17 cellular contexts compared by ENCODE assay signal in genomic region chr1:94142022-94142421, GRCh38. TPM values are rescaled to one million over a fixed set of nuclear protein-coding genes. Genes with fewer than 3 reads are reported as not detected.
DNase-seq lines count a peak whose midpoint lies in the region; ATAC-seq and TF ChIP-seq lines count a peak whose summit lies in the region.
"Had no signal": no experiment of that assay in that cellular context is flagged by ENCODE, and none has a peak within 500 bp of the region (broad histone marks: within the 10 kb centered on the region; RNA-seq: fewer than 3 reads in every experiment).

No MANE protein-coding gene starts in this region.

- peaks cover 4% of the 10 kb centered on the region for H3K4me1 ChIP-seq in fibroblast of lung (ENCODE audit: control insufficient read depth, extremely low read depth, insufficient read depth, low read length)

- H3K4me3 ChIP-seq in fibroblast of lung (replicated peaks in 1 of 4; ENCODE audit: control extremely low read depth in 1 of 4, insufficient read depth in 1 of 4, low read depth in 3 of 4, low read length in 4 of 4) (no peak overlapping the region), MG63 (no peak overlapping the region)
- H3K4me3 ChIP-seq: mucosa of descending colon had no signal

- H3K27me3 ChIP-seq in fibroblast of lung (ENCODE audit: control insufficient read depth, insufficient read depth, low read length) = no peaks in the 10 kb centered on the region
- H3K27me3 ChIP-seq in MG63 = no peaks in the 10 kb centered on the region

- peak overlapping the region; percentile 34 for H3K4me2 ChIP-seq in fibroblast of lung (ENCODE audit: extremely low read depth, insufficient read depth, low read length)

- H3K27me3 Mint-ChIP-seq in osteocyte (ENCODE audit: unreplicated experiment) = no peaks in the 10 kb centered on the region

- H3K9ac ChIP-seq in fibroblast of lung (ENCODE audit: insufficient read depth, low read length) = no peak overlapping the region

- H3K36me3 ChIP-seq in fibroblast of lung (ENCODE audit: control insufficient read depth, insufficient read depth, low read length) (no peaks in the 10 kb centered on the region), MG63 (no peaks in the 10 kb centered on the region)

- no peak overlapping the region for H2AFZ ChIP-seq in fibroblast of lung (ENCODE audit: low read length)

- peak; percentile 54 for ATAC-seq in SK-N-SH treated with all-trans-retinoic acid at 6 μM for 48 hours
- ATAC-seq: activated T-cell treated with anti-CD3 and anti-CD28 coated beads, Interleukin-2, amount 50 U/mL, for 4 hours; mucosa of descending colon had no signal

- H3K27ac ChIP-seq in fibroblast of lung (ENCODE audit: insufficient read depth, low read length) = no peak overlapping the region

- no peaks in the 10 kb centered on the region for H3K9me3 ChIP-seq in fibroblast of lung (ENCODE audit: control insufficient read depth, insufficient read depth, low read depth, low read length)
- no peaks in the 10 kb centered on the region; the same call in 1 of the 2 replicates for H3K9me3 ChIP-seq in MG63
- H3K9me3 ChIP-seq: mucosa of descending colon had no signal

- peak overlapping the region; percentile 84 for H3K27ac Mint-ChIP-seq in osteocyte (ENCODE audit: unreplicated experiment)
- H3K27ac Mint-ChIP-seq: activated CD4-positive, alpha-beta T cell treated with anti-CD3 and anti-CD28 coated beads, Interleukin-2, amount 10 ng/mL, durations not matched to agents 7 days and 5 days; activated naive CD8-positive, alpha-beta T cell treated with anti-CD3 and anti-CD28 coated beads, Interleukin-2, amount 10 ng/mL, durations not matched to agents 7 days and 5 days; dendritic cell treated with granulocyte-macrophage colony-stimulating factor and Interleukin-4, amounts not matched to agents 40 ng/mL and 50 ng/mL, for 4 days; T-helper 2 cell treated with Interferon-gamma antibody and Interleukin-4, amounts not matched to agents 5 μg/mL and 100 μg/mL, for 36 hours had no signal

- H3K9me3 Mint-ChIP-seq in osteocyte (ENCODE audit: unreplicated experiment) = no peaks in the 10 kb centered on the region
- H3K9me3 Mint-ChIP-seq: activated CD4-positive, alpha-beta T cell treated with anti-CD3 and anti-CD28 coated beads, Interleukin-2, amount 10 ng/mL, durations not matched to agents 7 days and 5 days; activated naive CD8-positive, alpha-beta T cell treated with anti-CD3 and anti-CD28 coated beads, Interleukin-2, amount 10 ng/mL, durations not matched to agents 7 days and 5 days; activated T-cell treated with anti-CD3 and anti-CD28 coated beads, Interleukin-2, amount 50 U/mL, for 4 hours; dendritic cell treated with granulocyte-macrophage colony-stimulating factor and Interleukin-4, amounts not matched to agents 40 ng/mL and 50 ng/mL, for 4 days; T-helper 2 cell treated with Interferon-gamma antibody and Interleukin-4, amounts not matched to agents 5 μg/mL and 100 μg/mL, for 36 hours had no signal

- DNase-seq in GM03348 (ENCODE audit: low spot score) (peak; percentile 63), fibroblast of lung (ENCODE audit: low read depth in 2 of 2) (peak in 1 of 2 donors; percentile 76), osteocyte (ENCODE audit: extremely low spot score, unreplicated experiment) (no peak), globus pallidus (ENCODE audit: low spot score) (no peak), GM10248 (ENCODE audit: extremely low spot score) (no peak), MG63 (no peak), HUDEP-2 (lab: John Stamatoyannopoulos, UW; ENCODE audit: unreplicated experiment in 76 of 76) (no peak)
- DNase-seq: activated CD4-positive, alpha-beta T cell treated with anti-CD3 and anti-CD28 coated beads, Interleukin-2, amount 10 ng/mL, durations not matched to agents 7 days and 5 days; activated naive CD8-positive, alpha-beta T cell treated with anti-CD3 and anti-CD28 coated beads, Interleukin-2, amount 10 ng/mL, durations not matched to agents 7 days and 5 days; activated T-cell treated with anti-CD3 and anti-CD28 coated beads, Interleukin-2, amount 50 U/mL, for 4 hours; DMS79 treated with DMSO at 0.1 percent for 48 hours; mucosa of descending colon; NCI-H2029; NCI-H69 had no signal

- CTCF ChIA-PET in GM10248 (lab: Yijun Ruan, JAX) = interaction anchor here (0.9 to 1.2 kb wide), 2 partner anchors 17 kb away, joined by 3 read pairs; no protein-coding TSS in a partner anchor

- no peaks in the 10 kb centered on the region for H3K79me2 ChIP-seq in fibroblast of lung (ENCODE audit: control insufficient read depth, insufficient read depth, low read length)

- H4K20me1 ChIP-seq in fibroblast of lung (ENCODE audit: control insufficient read depth, extremely low read depth, insufficient read depth, low read length) = no peaks in the 10 kb centered on the region

- H3K4me1 Mint-ChIP-seq in osteocyte (ENCODE audit: unreplicated experiment) = peaks cover 40% of the 10 kb centered on the region
- H3K4me1 Mint-ChIP-seq: activated CD4-positive, alpha-beta T cell treated with anti-CD3 and anti-CD28 coated beads, Interleukin-2, amount 10 ng/mL, durations not matched to agents 7 days and 5 days; activated naive CD8-positive, alpha-beta T cell treated with anti-CD3 and anti-CD28 coated beads, Interleukin-2, amount 10 ng/mL, durations not matched to agents 7 days and 5 days had no signal

- H3K36me3 Mint-ChIP-seq in osteocyte (ENCODE audit: unreplicated experiment) = no peaks in the 10 kb centered on the region
- H3K36me3 Mint-ChIP-seq: activated naive CD8-positive, alpha-beta T cell treated with anti-CD3 and anti-CD28 coated beads, Interleukin-2, amount 10 ng/mL, durations not matched to agents 7 days and 5 days had no signal

- H3K4me3 Mint-ChIP-seq in osteocyte (ENCODE audit: unreplicated experiment) = no peak overlapping the region
- H3K4me3 Mint-ChIP-seq: activated CD4-positive, alpha-beta T cell treated with anti-CD3 and anti-CD28 coated beads, Interleukin-2, amount 10 ng/mL, durations not matched to agents 7 days and 5 days; activated naive CD8-positive, alpha-beta T cell treated with anti-CD3 and anti-CD28 coated beads, Interleukin-2, amount 10 ng/mL, durations not matched to agents 7 days and 5 days; activated T-cell treated with anti-CD3 and anti-CD28 coated beads, Interleukin-2, amount 50 U/mL, for 4 hours; dendritic cell treated with granulocyte-macrophage colony-stimulating factor and Interleukin-4, amounts not matched to agents 40 ng/mL and 50 ng/mL, for 4 days; T-helper 2 cell treated with Interferon-gamma antibody and Interleukin-4, amounts not matched to agents 5 μg/mL and 100 μg/mL, for 36 hours had no signal

- POLR2A ChIA-PET in GM10248 (lab: Yijun Ruan, JAX) = no interaction called here

- TF ChIP-seq CTCF in fibroblast of lung (conservative IDR thresholded peaks at IDR 0.05 in 1 of 2, IDR thresholded peaks at IDR 0.05 in 1 of 2; ENCODE audit: low read depth in 1 of 2, low read length in 2 of 2) = no peak
- no peak for TF ChIP-seq CTCF in osteocyte (IDR thresholded peaks at IDR 0.05)
- no peak for TF ChIP-seq CTCF in GM10248 (IDR thresholded peaks at IDR 0.05; ENCODE audit: control extremely low read depth, extremely low read depth, low read depth, missing control alignments)

TF ChIP-seq in SK-N-SH treated with all-trans-retinoic acid at 6 μM for 48 hours, 23 proteins besides CTCF, POLR2A, EP300 and RAD21 (continues in another document):
- TF ChIP-seq OSR1 (CRISPR knock-in tag; IDR thresholded peaks at IDR 0.05) (no peak), CREB5 (CRISPR knock-in tag; IDR thresholded peaks at IDR 0.05; ENCODE audit: low read depth) (no peak), TOX (CRISPR knock-in tag; IDR thresholded peaks at IDR 0.05; ENCODE audit: borderline replicate concordance) (no peak), ZFP30 (CRISPR knock-in tag; IDR thresholded peaks at IDR 0.05) (no peak), ZNF565 (CRISPR knock-in tag; conservative IDR thresholded peaks at IDR 0.05; ENCODE audit: low read depth) (no peak), SNAI2 (CRISPR knock-in tag; IDR thresholded peaks at IDR 0.05) (no peak), ZFP3 (CRISPR knock-in tag; IDR thresholded peaks at IDR 0.05) (no peak), ISL1 (CRISPR knock-in tag; IDR thresholded peaks at IDR 0.05) (no peak), ZNF8 (CRISPR knock-in tag; IDR thresholded peaks at IDR 0.05) (no peak), ARNTL (CRISPR knock-in tag; IDR thresholded peaks at IDR 0.05; ENCODE audit: borderline replicate concordance, low read depth) (no peak), RARB (CRISPR knock-in tag; IDR thresholded peaks at IDR 0.05) (no peak), GLIS3 (CRISPR knock-in tag; IDR thresholded peaks at IDR 0.05) (no peak), BACH2 (CRISPR knock-in tag; IDR thresholded peaks at IDR 0.05; ENCODE audit: borderline replicate concordance) (no peak), ZNF70 (CRISPR knock-in tag; IDR thresholded peaks at IDR 0.05) (no peak)

RNA-seq across cellular contexts. Expression of gene ABCA4, which starts 21.1 kb away (rescaled TPM):
- total RNA-seq in fibroblast of lung (0.26 and 0.33 TPM in 2 replicates), osteocyte (6.0 and 6.6 TPM in 2 replicates)
- 0.02 and 0.07 TPM in 2 replicates for polyA plus RNA-seq in fibroblast of lung
- 0.01 and 0.22 TPM in 2 replicates for polyA plus RNA-seq in fibroblast of lung (2012)
- 0.59 TPM in 1 of 2 replicates, not detected in the other for polyA minus RNA-seq in fibroblast of lung (ENCODE audit: low replicate concordance)
- 1.7 and 4.8 TPM in 2 replicates for total RNA-seq in MG63 (2014; rRNA removed; shearing (Covaris generic); ENCODE audit: low replicate concordance)
- total RNA-seq: activated CD4-positive, alpha-beta T cell treated with anti-CD3 and anti-CD28 coated beads, Interleukin-2, amount 10 ng/mL, durations not matched to agents 7 days and 5 days; activated naive CD8-positive, alpha-beta T cell treated with anti-CD3 and anti-CD28 coated beads, Interleukin-2, amount 10 ng/mL, durations not matched to agents 7 days and 5 days; activated T-cell treated with anti-CD3 and anti-CD28 coated beads, Interleukin-2, amount 50 U/mL, for 4 hours had no signal
